ENCODE assay signal across 33 cellular contexts in genomic region chr7:55286666-55287065, GRCh38.
"Had no signal": no experiment of that assay in that cellular context is flagged by ENCODE, and none has a peak within 500 bp of the region (broad histone marks: within the 10 kb centered on the region; RNA-seq: fewer than 3 reads in every experiment).

No MANE protein-coding gene starts in this region.

- H3K4me1 ChIP-seq: adrenal gland, body of pancreas, breast epithelium had no signal

- DNase-seq: activated B cell treated with CpG ODN at 0.5 μM for 24 hours; activated CD4-positive, alpha-beta memory T cell treated with anti-CD3 and anti-CD28 coated beads for 36 hours; activated CD4-positive, alpha-beta T cell treated with anti-CD3 and anti-CD28 coated beads for 4 hours; activated CD4-positive, alpha-beta T cell treated with anti-CD3 and anti-CD28 coated beads, Interleukin-2, amount 10 ng/mL, durations not matched to agents 24 days and 14 days; activated CD4-positive, alpha-beta T cell treated with anti-CD3 and anti-CD28 coated beads, Interleukin-2, amount 50 U/mL, for 1 hour; activated CD4-positive, alpha-beta T cell treated with anti-CD3 and anti-CD28 coated beads, Interleukin-2, amount 50 U/mL, for 4 hours; activated CD4-positive, CD25-positive, alpha-beta regulatory T cell treated with anti-CD3 and anti-CD28 coated beads, Interleukin-2, amount 50 U/mL, for 72 hours; activated CD8-positive, alpha-beta memory T cell treated with anti-CD3 and anti-CD28 coated beads, Interleukin-2, amount 50 U/mL, for 4 hours; activated CD8-positive, alpha-beta T cell treated with anti-CD3 and anti-CD28 coated beads for 36 hours; activated effector memory CD4-positive, alpha-beta T cell treated with anti-CD3 and anti-CD28 coated beads, Interleukin-2, amount 50 U/mL, for 16 hours; activated gamma-delta T cell treated with Interleukin-2 at 50 U/mL for 16 hours; activated naive CD4-positive, alpha-beta T cell; activated naive CD4-positive, alpha-beta T cell treated with anti-CD3 and anti-CD28 coated beads for 36 hours; activated naive CD4-positive, alpha-beta T cell treated with anti-CD3 and anti-CD28 coated beads, Interleukin-2, amount 50 U/mL, for 16 hours; activated naive CD8-positive, alpha-beta T cell treated with anti-CD3 and anti-CD28 coated beads for 36 hours; activated T-cell treated with anti-CD3 and anti-CD28 coated beads for 4 hours; activated T-cell treated with anti-CD3 and anti-CD28 coated beads, Interleukin-2, amount 50 U/mL, for 1 hour; activated T-cell treated with anti-CD3 and anti-CD28 coated beads, Interleukin-2, amount 50 U/mL, for 4 hours; activated T-cell treated with anti-CD3 and anti-CD28 coated beads, Interleukin-2, amount 50 U/mL, for 72 hours; adrenal gland; amniotic stem cell; aorta; body of pancreas; brain microvascular endothelial cell; central memory CD4-positive, alpha-beta T cell; T-helper 2 cell; T-helper 9 cell had no signal

- H3K27ac ChIP-seq: adrenal gland, body of pancreas, brain microvascular endothelial cell, breast epithelium, VCaP had no signal

- ATAC-seq: activated CD8-positive, alpha-beta T cell treated with anti-CD3 and anti-CD28 coated beads for 36 hours; activated naive CD4-positive, alpha-beta T cell treated with anti-CD3 and anti-CD28 coated beads, Interleukin-2, amount 50 U/mL, for 72 hours; activated T-cell treated with anti-CD3 and anti-CD28 coated beads, Interleukin-2, amount 50 U/mL, for 4 hours; activated T-cell treated with anti-CD3 and anti-CD28 coated beads, Interleukin-2, amount 50 U/mL, for 72 hours; activated T-helper 17 cell treated with anti-CD3 and anti-CD28 coated beads, Interleukin-2, amount 50 U/mL, for 72 hours; body of pancreas had no signal

- H3K27me3 ChIP-seq: adrenal gland, body of pancreas, breast epithelium had no signal

- H3K9me3 ChIP-seq: adrenal gland, body of pancreas, breast epithelium had no signal

- FAIRE-seq: astrocyte, TTC549 had no signal

- H3K4me3 ChIP-seq: adrenal gland, body of pancreas, breast epithelium had no signal

- H3K36me3 ChIP-seq: adrenal gland, brain microvascular endothelial cell, breast epithelium had no signal
